Comparison of ENCODE assay signal across 11 cellular contexts in genomic region chr3:11558918-11559815, GRCh38.
DNase-seq lines count a peak whose midpoint lies in the region; ATAC-seq and TF ChIP-seq lines count a peak whose summit lies in the region.
"Had no signal": no experiment of that assay in that cellular context is flagged by ENCODE, and none has a peak within 500 bp of the region (broad histone marks: within the 10 kb centered on the region; RNA-seq: fewer than 3 reads in every experiment).

No MANE protein-coding gene starts in this region.

- H3K9ac ChIP-seq in trophoblast cell (ENCODE audit: low read length) = no peak overlapping the region

- H3K14ac ChIP-seq in trophoblast cell (ENCODE audit: low read length) = no peak overlapping the region

- no peak overlapping the region for H3K4me2 ChIP-seq in trophoblast cell (ENCODE audit: low read length)

- no peak overlapping the region for H2AK5ac ChIP-seq in trophoblast cell (ENCODE audit: low read length)

- no peak overlapping the region for H2BK5ac ChIP-seq in trophoblast cell (ENCODE audit: low read depth, low read length, poor library complexity)

- no peak overlapping the region for H3K23ac ChIP-seq in trophoblast cell (ENCODE audit: low read length)

- ATAC-seq in Right ventricle myocardium inferior (peak; percentile 11), Right ventricle myocardium superior (ENCODE audit: poor library complexity) (peak; percentile 12), GM21717 (IDR thresholded peaks at IDR 0.05; ENCODE audit: unreplicated experiment) (no peak)

- no peak for TF ChIP-seq CTCF in vagina (IDR thresholded peaks at IDR 0.05)

- H3K18ac ChIP-seq in trophoblast cell (ENCODE audit: low read length) = no peak overlapping the region

- no peak overlapping the region for H4K91ac ChIP-seq in trophoblast cell (ENCODE audit: low read depth, low read length)

- intact Hi-C loops in Right ventricle myocardium inferior (cut with DNase I) (no loop called here), cardiac septum (cut with DNase I) (no loop called here), Right ventricle myocardium superior (cut with DNase I) (no loop called here), vagina (cut with DNase I) (loop anchor here (10.0 kb wide), 1 partner anchor 86 kb away; the partner anchor contains the start of gene VGLL4)

- H3K79me2 ChIP-seq in trophoblast cell (ENCODE audit: control insufficient read depth, insufficient read depth, low read length, poor library complexity) = peaks cover 3% of the 10 kb centered on the region

- peaks cover 59 to 64% of the 10 kb centered on the region in 2 experiments for H3K36me3 ChIP-seq in trophoblast cell (ENCODE audit: control insufficient read depth in 1 of 2, insufficient read depth in 2 of 2, low read length in 2 of 2)
- H3K36me3 ChIP-seq in vagina = peaks cover 0 to 19% of the 10 kb centered on the region in 2 donors

- WGBS in trophoblast cell (ENCODE audit: extremely low coverage, insufficient coverage, insufficient read length) = no CpG with 5 or more reads among the region's 37 CpGs

- no peak overlapping the region for H2BK12ac ChIP-seq in trophoblast cell (ENCODE audit: low read length)

- H3K9me3 ChIP-seq in trophoblast cell (ENCODE audit: insufficient read depth, low read depth, low read length) (peaks cover 3% of the 10 kb centered on the region), vagina (no peaks in the 10 kb centered on the region)

- no peak for TF ChIP-seq POLR2A in vagina (IDR thresholded peaks at IDR 0.05)

- no peak overlapping the region for H3K4ac ChIP-seq in trophoblast cell (ENCODE audit: low read depth, low read length)

- H2BK120ac ChIP-seq in trophoblast cell (ENCODE audit: insufficient read depth, low read length, poor library complexity) = no peak overlapping the region

- H3K4me1 ChIP-seq in trophoblast cell (ENCODE audit: control insufficient read depth in 1 of 2, insufficient read depth in 2 of 2, low read length in 2 of 2) (peaks cover 4 to 7% of the 10 kb centered on the region in 2 experiments), vagina (peaks cover 97% of the 10 kb centered on the region)

- H3K27me3 ChIP-seq in trophoblast cell (ENCODE audit: insufficient read depth, low read length) (no peaks in the 10 kb centered on the region), vagina (no peaks in the 10 kb centered on the region)
- H3K27me3 ChIP-seq: foreskin keratinocyte had no signal

- no peak overlapping the region for H4K12ac ChIP-seq in trophoblast cell (ENCODE audit: low read depth, low read length)

- no peak for DNase-seq in Right ventricle myocardium inferior (ENCODE audit: missing footprints)
- no peak for DNase-seq in cardiac septum (ENCODE audit: low spot score)
- DNase-seq in Right ventricle myocardium superior = peak; percentile 40
- DNase-seq in trophoblast cell = no peak
- no peak for DNase-seq in vagina (ENCODE audit: extremely low spot score in 2 of 2)
- DNase-seq in DMS114 treated with DMSO at 0.1 percent for 48 hours (lab: John Stamatoyannopoulos, UW; ENCODE audit: unreplicated experiment) = no peak
- no peak for DNase-seq in middle frontal gyrus (ENCODE audit: extremely low spot score, low spot score)
- DNase-seq: activated T-cell treated with anti-CD3 and anti-CD28 coated beads, Interleukin-2, amount 50 U/mL, for 1 hour; foreskin keratinocyte; NCI-H187 treated with DMSO at 0.1 percent for 48 hours had no signal

- H3K4me3 ChIP-seq in trophoblast cell (ENCODE audit: low read depth, low read length) = peak overlapping the region; percentile 8
- H3K4me3 ChIP-seq in vagina = no peak overlapping the region

- H3K27ac ChIP-seq in trophoblast cell (ENCODE audit: low read depth, low read length) (no peak overlapping the region), vagina (peak overlapping the region; percentile 78)
- H3K27ac ChIP-seq: foreskin keratinocyte had no signal

- H2AFZ ChIP-seq in trophoblast cell (ENCODE audit: insufficient read depth, low read length, poor library complexity) = no peak overlapping the region

- H4K8ac ChIP-seq in trophoblast cell (ENCODE audit: low read depth, low read length) = no peak overlapping the region

- H3K79me1 ChIP-seq in trophoblast cell (ENCODE audit: low read length) = peaks cover 4% of the 10 kb centered on the region
